Comparison of ENCODE assay signal across 14 cellular contexts in the genomic region with DNA sequence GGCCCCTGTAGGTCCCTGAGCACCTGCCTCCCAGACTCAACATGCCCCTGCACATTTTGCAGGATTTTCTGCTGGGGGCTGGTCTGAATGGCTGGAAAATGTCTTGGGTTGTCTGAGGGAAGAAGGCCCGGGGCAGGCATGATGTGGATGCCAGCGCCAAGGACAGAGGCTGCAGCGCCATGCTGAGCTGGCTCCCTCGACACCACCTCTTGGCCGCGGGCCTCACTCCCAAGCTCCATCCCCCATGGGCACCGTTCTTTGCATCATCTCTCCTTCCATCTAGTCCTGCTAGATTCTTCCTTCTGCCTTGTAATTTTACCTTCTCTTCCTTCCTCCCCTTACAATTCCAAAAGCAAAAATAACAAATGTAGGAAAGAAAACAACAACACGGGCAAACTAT.
DNase-seq lines count a peak whose midpoint lies in the region; ATAC-seq, FAIRE-seq and TF ChIP-seq lines count a peak whose summit lies in the region.
"Had no signal": no experiment of that assay in that cellular context is flagged by ENCODE, and none has a peak within 500 bp of the region (broad histone marks: within the 10 kb centered on the region; RNA-seq: fewer than 3 reads in every experiment).

No MANE protein-coding gene starts in this region.

- H3K4me2 ChIP-seq in HepG2 (ENCODE audit: low read depth, low read length), result no peak overlapping the region

- no TSS peak for BruUV-seq in HepG2 (replicated peaks; lab: Mats Ljungman, UMichigan)

- peaks cover 34% of the 10 kb centered on the region for H3K4me1 ChIP-seq in HepG2 (ENCODE audit: insufficient read depth, low read length)

- H3K27me3 Mint-ChIP-seq in activated T-helper 2 cell treated with anti-CD3 and anti-CD28 coated beads, Interferon-gamma antibody, Interleukin-2, Interleukin-4, amounts not matched to agents 10 μg/mL and 5 μg/mL and 100 μg/mL, durations not matched to agents 14 hours and 24 hours and 36 hours (ENCODE audit: low read depth), result peaks cover 58% of the 10 kb centered on the region

- H3K4me3 Mint-ChIP-seq in activated T-helper 2 cell treated with anti-CD3 and anti-CD28 coated beads, Interferon-gamma antibody, Interleukin-2, Interleukin-4, amounts not matched to agents 10 μg/mL and 5 μg/mL and 100 μg/mL, durations not matched to agents 14 hours and 24 hours and 36 hours (ENCODE audit: low read depth), result no peak overlapping the region
- H3K4me3 Mint-ChIP-seq: CD4-positive, alpha-beta memory T cell; HFFc6 had no signal

- no peaks in the 10 kb centered on the region for H3K4me1 Mint-ChIP-seq in activated T-helper 2 cell treated with anti-CD3 and anti-CD28 coated beads, Interferon-gamma antibody, Interleukin-2, Interleukin-4, amounts not matched to agents 10 μg/mL and 5 μg/mL and 100 μg/mL, durations not matched to agents 14 hours and 24 hours and 36 hours (ENCODE audit: low read depth)
- H3K4me1 Mint-ChIP-seq: CD14-positive monocyte had no signal

- peak; percentile 20 for ATAC-seq in HepG2

- H3K4me3 ChIP-seq in HepG2 (replicated peaks in 1 of 3; ENCODE audit: insufficient read depth in 1 of 3, low read depth in 2 of 3, low read length in 3 of 3), result no peak overlapping the region
- H3K4me3 ChIP-seq: GM12878 had no signal

- 73% methylated on average over 6 of the region's 8 CpGs for WGBS in HepG2 (ENCODE audit: low lambda C conversion rate)

- peak; percentile 70 for DNase-seq in G401 (ENCODE audit: low spot score)
- peak; percentile 35 for DNase-seq in NCI-H69 (lab: John Stamatoyannopoulos, UW)
- no peak for DNase-seq in HepG2 (ENCODE audit: low spot score)
- no peak for DNase-seq in NCI-H82 treated with DMSO at 0.1 percent for 48 hours (lab: John Stamatoyannopoulos, UW; ENCODE audit: unreplicated experiment)
- no peak for DNase-seq in EL
- no peak for DNase-seq in activated T-helper 2 cell treated with anti-CD3 and anti-CD28 coated beads, Interferon-gamma antibody, Interleukin-2, Interleukin-4, amounts not matched to agents 10 μg/mL and 5 μg/mL and 100 μg/mL, durations not matched to agents 14 hours and 24 hours and 36 hours (ENCODE audit: low spot score)
- DNase-seq: DMS153, DMS79, HCEC 1CT, HFFc6 had no signal

- no peaks in the 10 kb centered on the region for H3K9me3 ChIP-seq in HepG2 (ENCODE audit: low read length)

- H3K36me3 ChIP-seq in HepG2 (replicated peaks in 1 of 2; ENCODE audit: control insufficient read depth in 1 of 2, insufficient read depth in 2 of 2, low read length in 2 of 2), result no peaks in the 10 kb centered on the region

- no peaks in the 10 kb centered on the region for H3K9me3 Mint-ChIP-seq in activated T-helper 2 cell treated with anti-CD3 and anti-CD28 coated beads, Interferon-gamma antibody, Interleukin-2, Interleukin-4, amounts not matched to agents 10 μg/mL and 5 μg/mL and 100 μg/mL, durations not matched to agents 14 hours and 24 hours and 36 hours
- H3K9me3 Mint-ChIP-seq: CD14-positive monocyte; CD4-positive, alpha-beta memory T cell; HFFc6 had no signal

- H4K20me1 ChIP-seq in HepG2 (ENCODE audit: insufficient read depth, low read length), result no peaks in the 10 kb centered on the region

- FAIRE-seq in HepG2 (lab: Jason Lieb, UNC), result no peak
- FAIRE-seq: A204.1 had no signal

- H3K27ac Mint-ChIP-seq in activated T-helper 2 cell treated with anti-CD3 and anti-CD28 coated beads, Interferon-gamma antibody, Interleukin-2, Interleukin-4, amounts not matched to agents 10 μg/mL and 5 μg/mL and 100 μg/mL, durations not matched to agents 14 hours and 24 hours and 36 hours, result no peak overlapping the region
- H3K27ac Mint-ChIP-seq: CD4-positive, alpha-beta memory T cell; HFFc6 had no signal

- CTCF ChIA-PET in HepG2 (lab: Yijun Ruan, JAX; ENCODE audit: low intra/inter-chr PET ratio, low total read pairs), result interaction anchor here (0.8 to 1.2 kb wide), 3 partner anchors 334 to 1227 kb away, joined by 3 to 5 read pairs (median 3); no protein-coding TSS in a partner anchor

- TF ChIP-seq POLR2A in HepG2 (IDR thresholded peaks at IDR 0.05; ENCODE audit: insufficient read depth in 1 of 2, low read depth in 2 of 2, low read length in 2 of 2), result no peak

- TF ChIP-seq EP300 in HepG2 (IDR thresholded peaks at IDR 0.05; ENCODE audit: low read depth in 2 of 2, low read length in 2 of 2), result no peak
- no peak for TF ChIP-seq EP300 in HepG2 (CRISPR knock-in tag; IDR thresholded peaks at IDR 0.05; ENCODE audit: borderline replicate concordance)

- no peaks in the 10 kb centered on the region for H3K36me3 Mint-ChIP-seq in activated T-helper 2 cell treated with anti-CD3 and anti-CD28 coated beads, Interferon-gamma antibody, Interleukin-2, Interleukin-4, amounts not matched to agents 10 μg/mL and 5 μg/mL and 100 μg/mL, durations not matched to agents 14 hours and 24 hours and 36 hours (ENCODE audit: low read depth)
- H3K36me3 Mint-ChIP-seq: CD14-positive monocyte; CD4-positive, alpha-beta memory T cell had no signal

- intact Hi-C loops in HepG2 (cut with micrococcal nuclease; ENCODE audit: unreplicated experiment), result loop anchor here (1.0 kb wide), 1 partner anchor 693 kb away; no protein-coding TSS in a partner anchor
- intact Hi-C loops in activated T-helper 2 cell treated with anti-CD3 and anti-CD28 coated beads, Interferon-gamma antibody, Interleukin-2, Interleukin-4, amounts not matched to agents 10 μg/mL and 5 μg/mL and 100 μg/mL, durations not matched to agents 14 hours and 24 hours and 36 hours (cut with micrococcal nuclease), result no loop called here

- TF ChIP-seq CTCF in HepG2 (CRISPR knock-in tag; IDR thresholded peaks at IDR 0.05), result no peak

- no peak overlapping the region for H3K9ac ChIP-seq in HepG2 (ENCODE audit: insufficient read depth, low read depth, low read length)

- H2AFZ ChIP-seq in HepG2 (ENCODE audit: low read length), result no peak overlapping the region

- POLR2A ChIA-PET in HepG2 (lab: Yijun Ruan, JAX), result no interaction called here

- in situ Hi-C loops in G401 (cut with HindIII; ENCODE audit: low sequenced_read_pairs), result no loop called here
- in situ Hi-C loops in HepG2 (cut with HindIII; ENCODE audit: extremely low pct_ligation_motif_present, low pct_unique_long_range_greater_than_20kb), result loop anchor here (5.0 kb wide), 1 partner anchor 336 kb away; no protein-coding TSS in a partner anchor

- TF ChIP-seq RAD21 in HepG2 (CRISPR knock-in tag; IDR thresholded peaks at IDR 0.05), result no peak

- H3K27ac ChIP-seq in HepG2 (ENCODE audit: extremely low read length, insufficient read depth, low read length), result no peak overlapping the region

- peaks cover 0 to 1% of the 10 kb centered on the region in 2 experiments; a peak in 1 of 5 replicates for H3K27me3 ChIP-seq in HepG2 (ENCODE audit: control insufficient read depth in 1 of 2, insufficient read depth in 2 of 2, low read length in 2 of 2)

- no peaks in the 10 kb centered on the region for H3K79me2 ChIP-seq in HepG2 (ENCODE audit: insufficient read depth, low read length)

TF ChIP-seq in HepG2, 621 proteins besides CTCF, POLR2A, EP300 and RAD21:
- TF ChIP-seq, protein P1, sequence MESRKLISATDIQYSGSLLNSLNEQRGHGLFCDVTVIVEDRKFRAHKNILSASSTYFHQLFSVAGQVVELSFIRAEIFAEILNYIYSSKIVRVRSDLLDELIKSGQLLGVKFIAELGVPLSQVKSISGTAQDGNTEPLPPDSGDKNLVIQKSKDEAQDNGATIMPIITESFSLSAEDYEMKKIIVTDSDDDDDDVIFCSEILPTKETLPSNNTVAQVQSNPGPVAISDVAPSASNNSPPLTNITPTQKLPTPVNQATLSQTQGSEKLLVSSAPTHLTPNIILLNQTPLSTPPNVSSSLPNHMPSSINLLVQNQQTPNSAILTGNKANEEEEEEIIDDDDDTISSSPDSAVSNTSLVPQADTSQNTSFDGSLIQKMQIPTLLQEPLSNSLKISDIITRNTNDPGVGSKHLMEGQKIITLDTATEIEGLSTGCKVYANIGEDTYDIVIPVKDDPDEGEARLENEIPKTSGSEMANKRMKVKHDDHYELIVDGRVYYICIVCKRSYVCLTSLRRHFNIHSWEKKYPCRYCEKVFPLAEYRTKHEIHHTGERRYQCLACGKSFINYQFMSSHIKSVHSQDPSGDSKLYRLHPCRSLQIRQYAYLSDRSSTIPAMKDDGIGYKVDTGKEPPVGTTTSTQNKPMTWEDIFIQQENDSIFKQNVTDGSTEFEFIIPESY (CRISPR knock-in tag; IDR thresholded peaks at IDR 0.05), result peak; percentile 90
- TF ChIP-seq ZNF501 (CRISPR knock-in tag; IDR thresholded peaks at IDR 0.05), result no peak
- TF ChIP-seq HNRNPL (IDR thresholded peaks at IDR 0.05; ENCODE audit: low read depth, low read length), result 0 out of 2 replicates have a peak, but pooled peaks have one; percentile 20
- TF ChIP-seq, protein P2, sequence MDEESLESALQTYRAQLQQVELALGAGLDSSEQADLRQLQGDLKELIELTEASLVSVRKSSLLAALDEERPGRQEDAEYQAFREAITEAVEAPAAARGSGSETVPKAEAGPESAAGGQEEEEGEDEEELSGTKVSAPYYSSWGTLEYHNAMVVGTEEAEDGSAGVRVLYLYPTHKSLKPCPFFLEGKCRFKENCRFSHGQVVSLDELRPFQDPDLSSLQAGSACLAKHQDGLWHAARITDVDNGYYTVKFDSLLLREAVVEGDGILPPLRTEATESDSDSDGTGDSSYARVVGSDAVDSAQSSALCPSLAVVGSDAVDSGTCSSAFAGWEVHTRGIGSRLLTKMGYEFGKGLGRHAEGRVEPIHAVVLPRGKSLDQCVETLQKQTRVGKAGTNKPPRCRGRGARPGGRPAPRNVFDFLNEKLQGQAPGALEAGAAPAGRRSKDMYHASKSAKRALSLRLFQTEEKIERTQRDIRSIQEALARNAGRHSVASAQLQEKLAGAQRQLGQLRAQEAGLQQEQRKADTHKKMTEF (CRISPR knock-in tag; IDR thresholded peaks at IDR 0.05), result no peak
- no peak for TF ChIP-seq MAZ (IDR thresholded peaks at IDR 0.05; ENCODE audit: borderline replicate concordance, low read depth, low read length)
- no peak for TF ChIP-seq MAZ (CRISPR knock-in tag; IDR thresholded peaks at IDR 0.05; ENCODE audit: low read depth)

Comparison
In these comparisons a context has a peak if more than half of its experiments do, and no peak if none do; other contexts are left out.
1. DNase-seq: peak in G401 (single experiment) and NCI-H69 (single experiment); none in HepG2 (single experiment), NCI-H82 treated with DMSO at 0.1 percent for 48 hours (single experiment), EL (single experiment) and activated T-helper 2 cell treated with anti-CD3 and anti-CD28 coated beads, Interferon-gamma antibody, Interleukin-2, Interleukin-4, amounts not matched to agents 10 μg/mL and 5 μg/mL and 100 μg/mL, durations not matched to agents 14 hours and 24 hours and 36 hours (single experiment).